ENCODE assay signal across 8 cellular contexts in the genomic region with DNA sequence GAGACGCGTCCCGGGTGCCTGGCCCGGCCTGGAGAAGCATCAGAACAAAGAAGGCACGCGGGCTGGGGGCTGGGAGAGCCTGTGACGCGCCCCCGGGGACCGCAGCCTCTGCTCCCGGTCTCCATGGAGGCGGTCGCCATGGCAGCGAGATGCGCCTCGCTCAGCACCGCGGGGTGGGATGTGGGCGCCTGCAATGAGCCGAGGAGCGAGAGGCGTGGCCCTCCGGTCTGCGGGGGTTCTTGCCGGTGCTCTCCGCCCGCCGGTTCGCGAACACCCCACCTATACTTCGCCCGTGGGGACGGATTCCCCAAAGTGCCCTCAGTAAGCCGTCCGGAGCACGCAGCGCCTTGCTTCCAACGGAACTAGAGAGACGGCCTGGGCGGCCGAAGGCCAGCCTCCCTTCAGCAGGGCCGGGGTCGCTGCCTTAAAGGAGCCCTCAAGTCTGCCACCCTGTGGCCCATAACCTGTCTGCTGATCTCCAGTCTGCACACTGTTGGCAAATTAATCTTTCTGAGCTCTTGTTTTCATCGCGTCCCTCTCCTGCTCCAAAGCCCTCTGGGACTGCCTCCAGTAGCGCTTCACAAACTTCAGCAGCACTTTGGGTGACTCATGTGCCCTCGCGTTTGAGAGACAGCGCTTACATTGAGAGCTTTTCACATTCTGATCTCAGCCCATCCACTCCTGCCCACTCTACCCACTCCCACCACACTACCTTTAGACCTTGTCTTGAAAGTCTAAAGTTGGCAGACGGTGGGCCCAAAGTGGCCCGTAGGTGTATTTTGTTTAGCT. TPM values are rescaled to one million over a fixed set of nuclear protein-coding genes. Genes with fewer than 3 reads are reported as not detected.
DNase-seq lines count a peak whose midpoint lies in the region; ATAC-seq and TF ChIP-seq lines count a peak whose summit lies in the region.

No MANE protein-coding gene starts in this region.

- TF ChIP-seq CTCF in AG09309 (IDR thresholded peaks at IDR 0.05; ENCODE audit: control insufficient read depth, insufficient read depth, low read depth, low read length, missing control alignments) (peak; percentile 42), lung (IDR thresholded peaks at IDR 0.05; ENCODE audit: control extremely low read depth, extremely low read depth) (peak; percentile 37)

- no peaks in the 10 kb centered on the region for H3K9me3 ChIP-seq in lung (ENCODE audit: control insufficient read depth in 2 of 2, insufficient read depth in 1 of 2, low read length in 1 of 2)

- ATAC-seq in GM18907 (IDR thresholded peaks at IDR 0.05; ENCODE audit: unreplicated experiment) (peak; percentile 50), HG03342 (IDR thresholded peaks at IDR 0.05; ENCODE audit: unreplicated experiment) (peak; percentile 41), lung (ENCODE audit: insufficient read depth, low FRiP score) (peak; percentile 25)

- H3K27ac ChIP-seq in lung (ENCODE audit: low read depth in 1 of 2, low read length in 1 of 2): peak overlapping the region; percentile 80 to 95

- peaks cover 0 to 9% of the 10 kb centered on the region in 2 donors for H3K4me1 ChIP-seq in lung (ENCODE audit: control insufficient read depth in 2 of 2, insufficient read depth in 2 of 2, low read length in 2 of 2)

- H3K4me3 ChIP-seq in AG09309 (ENCODE audit: control insufficient read depth, low read depth, low read length): peak overlapping the region; percentile 62
- peak overlapping the region; percentile 71 for H3K4me3 ChIP-seq in lung

- H3K36me3 ChIP-seq in lung (ENCODE audit: control insufficient read depth in 2 of 2, insufficient read depth in 2 of 2, low read length in 2 of 2): no peaks in the 10 kb centered on the region

- no peaks in the 10 kb centered on the region for H3K27me3 ChIP-seq in lung (ENCODE audit: control insufficient read depth, insufficient read depth)

- WGBS in lung, 2 donors: 1% methylated on average over 51 of the region's 51 CpGs

- DNase-seq in AG09309 (ENCODE audit: low read depth) (no peak), NCI-H748 (lab: John Stamatoyannopoulos, UW; ENCODE audit: unreplicated experiment) (peak; percentile 97), ecto neural progenitor cell (ENCODE audit: low spot score) (peak; percentile 90), lung (ENCODE audit: low spot score) (no peak)
- DNase-seq in activated CD4-positive, alpha-beta T cell treated with anti-CD3 and anti-CD28 coated beads, Interleukin-2, amount 50 U/mL, for 48 hours: peak; percentile 78 to 82
- DNase-seq in stimulated activated CD4-positive, alpha-beta T cell treated with anti-CD3 and anti-CD28 coated beads, TNF-alpha, amount 100 ng/mL, for 4 hours (ENCODE audit: low read depth in 3 of 3): peak; percentile 56 to 76 (median 62)

RNA-seq across cellular contexts. Expression of gene ADISSP, which starts 1.0 kb away (rescaled TPM):
- 10 to 100 TPM in 1 of 2 donors, 1 to 10 TPM in 1; 8.6 to 53.7 TPM for total RNA-seq in lung
- 10 to 100 TPM; 34.1 to 36.1 TPM for polyA plus RNA-seq in lung

RNA-seq across cellular contexts. Expression of gene SPEF1, which starts 12.7 kb away (rescaled TPM):
- 10 to 100 TPM; 11.7 to 15.5 TPM for total RNA-seq in lung
- 10 to 100 TPM in 1 of 2 donors, 1 to 10 TPM in 1; 9.6 to 11.9 TPM for polyA plus RNA-seq in lung

RNA-seq across cellular contexts. Expression of gene CENPB, which starts 18.0 kb away (rescaled TPM):
- 100 to 1,000 TPM in 1 of 2 donors, 10 to 100 TPM in 1; 35.9 to 113 TPM for total RNA-seq in lung
- polyA plus RNA-seq in lung: 10 to 100 TPM; 72.9 to 85.8 TPM

RNA-seq across cellular contexts. Expression of gene CDC25B, which starts 27.6 kb away (rescaled TPM):
- 10 to 100 TPM; 65.7 to 88.5 TPM for total RNA-seq in lung
- polyA plus RNA-seq in lung: 10 to 100 TPM; 47.9 to 68.4 TPM

RNA-seq across cellular contexts. Expression of gene HSPA12B, which starts 36.1 kb away (rescaled TPM):
- total RNA-seq in lung: 10 to 100 TPM; 23.0 to 28.3 TPM
- polyA plus RNA-seq in lung: 10 to 100 TPM; 11.4 to 16.8 TPM

Comparison
In these comparisons a context has a peak if more than half of its experiments do, and no peak if none do; other contexts are left out.
1. DNase-seq: peak in NCI-H748 (single experiment), activated CD4-positive, alpha-beta T cell treated with anti-CD3 and anti-CD28 coated beads, Interleukin-2, amount 50 U/mL, for 48 hours (2 of 2), ecto neural progenitor cell (single experiment) and stimulated activated CD4-positive, alpha-beta T cell treated with anti-CD3 and anti-CD28 coated beads, TNF-alpha, amount 100 ng/mL, for 4 hours (3 of 3); none in AG09309 (single experiment) and lung (single experiment).
2. Peak in every context shown above with its lines, with median percentiles within 50 percentile points of each other: ATAC-seq.